ENCODE assay signal across 17 cellular contexts in genomic region chr10:1762066-1762465, GRCh38. TPM values are rescaled to one million over a fixed set of nuclear protein-coding genes. Genes with fewer than 3 reads are reported as not detected.
"Had no signal": no experiment of that assay in that cellular context is flagged by ENCODE, and none has a peak within 500 bp of the region (broad histone marks: within the 10 kb centered on the region; RNA-seq: fewer than 3 reads in every experiment).

No MANE protein-coding gene starts in this region.

- H3K36me3 Mint-ChIP-seq: type B pancreatic cell had no signal

- H3K4me1 Mint-ChIP-seq: naive B cell; nephron; stimulated activated naive B cell treated with anti-CD40 and anti-IgM and Interleukin-4, amounts not matched to agents 10 μg/mL and 1 μg/mL and 100 μg/mL, for 72 hours had no signal

- DNase-seq: effector memory CD8-positive, alpha-beta T cell; esophagus squamous epithelium; foreskin fibroblast; head of caudate nucleus; left colon; left ventricle myocardium superior; mesenchymal stem cell; naive B cell; sigmoid colon; stimulated activated CD4-positive, alpha-beta T cell treated with anti-CD3 and anti-CD28 coated beads, Interleukin-2, amount 100 ng/mL, for 24 hours; stimulated activated CD4-positive, alpha-beta T cell treated with anti-CD3 and anti-CD28 coated beads, Interleukin-4, amount 100 ng/mL, for 4 hours; stimulated activated naive B cell treated with anti-CD40 and anti-IgM and Interleukin-4, amounts not matched to agents 10 μg/mL and 1 μg/mL and 100 μg/mL, for 72 hours; thyroid gland had no signal

- H3K4me3 Mint-ChIP-seq: effector memory CD8-positive, alpha-beta T cell; naive B cell; nephron; stimulated activated naive B cell treated with anti-CD40 and anti-IgM and Interleukin-4, amounts not matched to agents 10 μg/mL and 1 μg/mL and 100 μg/mL, for 72 hours; type B pancreatic cell had no signal

- H3K27ac Mint-ChIP-seq: effector memory CD8-positive, alpha-beta T cell; naive B cell; nephron; stimulated activated naive B cell treated with anti-CD40 and anti-IgM and Interleukin-4, amounts not matched to agents 10 μg/mL and 1 μg/mL and 100 μg/mL, for 72 hours; type B pancreatic cell had no signal

- ATAC-seq: effector memory CD8-positive, alpha-beta T cell; left colon; left ventricle myocardium superior; stimulated activated naive B cell treated with anti-CD40 and anti-IgM and Interleukin-4, amounts not matched to agents 10 μg/mL and 1 μg/mL and 100 μg/mL, for 72 hours had no signal

- FAIRE-seq: urothelium cell line had no signal

RNA-seq across cellular contexts. Expression of gene ADARB2, which starts 24.7 kb away (rescaled TPM):
- total RNA-seq: pulmonary artery endothelial cell had no signal
